In genomic region chr6:43308101-43308989, GRCh38 we compare ENCODE assay signal across 8 cellular contexts. TPM values are rescaled to one million over a fixed set of nuclear protein-coding genes. Genes with fewer than 3 reads are reported as not detected.
A peak's percentile ranks its signal among the peaks of the same experiment; 100 is the strongest.
DNase-seq lines count a peak whose midpoint lies in the region.

A gene with protein sequence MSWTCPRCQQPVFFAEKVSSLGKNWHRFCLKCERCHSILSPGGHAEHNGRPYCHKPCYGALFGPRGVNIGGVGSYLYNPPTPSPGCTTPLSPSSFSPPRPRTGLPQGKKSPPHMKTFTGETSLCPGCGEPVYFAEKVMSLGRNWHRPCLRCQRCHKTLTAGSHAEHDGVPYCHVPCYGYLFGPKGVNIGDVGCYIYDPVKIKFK (minus strand): TSS chr6:43308826. CDS start chr6:43308792, 34 bp downstream.

- H3K4me3 ChIP-seq in effector memory CD4-positive, alpha-beta T cell (ENCODE audit: insufficient read depth, low read depth, low read length, poor library complexity, severe bottlenecking) = peak within 1 kb of the TSS; percentile 49

- H3K9me3 Mint-ChIP-seq in IgD-negative memory B cell = peaks cover 0 to 1% (median 0%) of the 10 kb centered on the region in 3 donors

- H3K27ac ChIP-seq in effector memory CD4-positive, alpha-beta T cell (ENCODE audit: insufficient read depth, low read length, poor library complexity, severe bottlenecking) = no peak within 1 kb of the TSS

- H3K9me3 ChIP-seq in effector memory CD4-positive, alpha-beta T cell (ENCODE audit: control insufficient read depth, low read length) = no peaks in the 10 kb centered on the region

- no peaks in the 10 kb centered on the region for H3K27me3 ChIP-seq in effector memory CD4-positive, alpha-beta T cell (replicated peaks; ENCODE audit: control insufficient read depth, insufficient read depth, low read length, poor library complexity, severe bottlenecking)

- H3K36me3 Mint-ChIP-seq in IgD-negative memory B cell = peaks cover 1% of the 10 kb centered on the region

- peak within 1 kb of the TSS; percentile 81 to 94 (median 88) for H3K4me3 Mint-ChIP-seq in IgD-negative memory B cell

- H3K27ac Mint-ChIP-seq in IgD-negative memory B cell = no peak within 1 kb of the TSS

- peaks cover 18 to 25% (median 20%) of the 10 kb centered on the region in 3 donors for H3K4me1 Mint-ChIP-seq in IgD-negative memory B cell

- H3K27me3 Mint-ChIP-seq in IgD-negative memory B cell = peaks cover 1% of the 10 kb centered on the region

- no peaks in the 10 kb centered on the region for H3K36me3 ChIP-seq in effector memory CD4-positive, alpha-beta T cell (ENCODE audit: control insufficient read depth, insufficient read depth, low read length)

- H3K4me1 ChIP-seq in effector memory CD4-positive, alpha-beta T cell (ENCODE audit: control insufficient read depth, insufficient read depth, low read length, poor library complexity, severe bottlenecking) = peaks cover 7% of the 10 kb centered on the region

- DNase-seq in NCI-H524 (lab: John Stamatoyannopoulos, UW) (peak; percentile 2 to 20), NCI-H524 treated with DMSO at 0.1 percent for 48 hours (lab: John Stamatoyannopoulos, UW) (no peak), middle frontal gyrus (ENCODE audit: extremely low spot score, low spot score) (peak; percentile 6), AML-193 (lab: John Stamatoyannopoulos, UW) (no peak)
- peak; percentile 43 to 44 for DNase-seq in activated CD4-positive, alpha-beta T cell treated with anti-CD3 and anti-CD28 coated beads for 4 hours
- DNase-seq in effector memory CD4-positive, alpha-beta T cell = peak in 2 of 3 donors; percentile 11 to 34
- DNase-seq in stimulated activated naive CD4-positive, alpha-beta T cell treated with Interleukin-2 at 50 U/mL for 16 hours (lab: John Stamatoyannopoulos, UW) = peak; percentile 35

RNA-seq across cellular contexts. Expression of the gene that starts here (rescaled TPM):
- polyA plus RNA-seq in IgD-negative memory B cell = 2.9 TPM

Comparison
In these comparisons a context has a peak if more than half of its experiments do, and no peak if none do; other contexts are left out.
1. DNase-seq: peak in NCI-H524 (2 of 2), activated CD4-positive, alpha-beta T cell treated with anti-CD3 and anti-CD28 coated beads for 4 hours (2 of 2), effector memory CD4-positive, alpha-beta T cell (2 of 3), middle frontal gyrus (single experiment) and stimulated activated naive CD4-positive, alpha-beta T cell treated with Interleukin-2 at 50 U/mL for 16 hours (single experiment); none in NCI-H524 treated with DMSO at 0.1 percent for 48 hours (single experiment) and AML-193 (0 of 2).